Comparison of ENCODE assay signal across 8 cellular contexts in the genomic region with DNA sequence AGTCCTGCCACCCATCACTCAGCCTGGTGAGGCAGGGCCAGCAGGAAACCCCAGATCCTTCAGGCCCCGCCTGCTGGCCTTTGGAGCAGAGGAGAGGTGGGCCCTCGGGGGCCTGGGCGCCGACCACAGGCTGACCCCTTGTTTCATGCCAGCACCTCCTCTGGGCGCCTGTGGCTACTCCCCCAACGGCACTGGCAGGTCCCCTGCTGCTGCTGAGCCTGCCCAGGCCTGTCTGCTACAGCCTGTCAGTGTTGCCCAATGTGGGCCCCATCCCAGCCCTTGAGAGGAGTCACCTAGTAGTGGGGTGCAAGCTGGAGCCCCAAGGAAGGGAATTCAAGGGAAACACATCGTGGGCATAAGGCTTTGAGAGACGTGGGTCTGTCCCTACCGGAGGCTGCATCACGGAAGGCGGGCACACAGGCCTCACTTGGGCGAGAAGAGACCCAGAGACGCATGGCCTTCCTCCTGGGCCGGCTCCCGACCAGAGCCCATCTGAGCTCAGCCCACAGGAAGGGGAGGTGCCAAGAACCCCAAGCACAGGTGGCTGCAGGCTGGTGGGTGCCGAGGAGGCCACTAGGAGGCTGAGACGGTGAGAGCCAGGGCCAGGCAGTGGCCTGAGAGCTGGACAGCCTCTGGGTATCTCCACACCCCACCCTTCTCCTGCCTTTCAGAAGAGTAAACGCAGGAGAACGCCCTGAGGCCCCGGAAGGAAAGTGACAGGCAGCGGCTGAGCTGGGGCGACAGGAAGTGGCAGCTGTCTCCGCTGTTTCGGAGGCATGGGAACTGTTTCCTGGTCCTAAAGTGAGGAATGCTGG. TPM values are rescaled to one million over a fixed set of nuclear protein-coding genes. Genes with fewer than 3 reads are reported as not detected.
DNase-seq lines count a peak whose midpoint lies in the region; ATAC-seq and TF ChIP-seq lines count a peak whose summit lies in the region.

No MANE protein-coding gene starts in this region.

- H3K4me1 ChIP-seq in endodermal cell (ENCODE audit: control insufficient read depth, insufficient read depth, low read length) (peaks cover 23% of the 10 kb centered on the region), thyroid gland (peaks cover 43 to 60% of the 10 kb centered on the region in 2 donors)

- peak; percentile 30 to 72 for DNase-seq in NCI-H524 (lab: John Stamatoyannopoulos, UW)
- DNase-seq in activated CD4-positive, alpha-beta T cell treated with anti-CD3 and anti-CD28 coated beads, Interleukin-2, amount 50 U/mL, for 4 hours = peak; percentile 36 to 39
- peak; percentile 98 for DNase-seq in endodermal cell
- DNase-seq in natural killer cell = peak; percentile 42
- DNase-seq in thyroid gland = peak; percentile 47 to 51

- no peaks in the 10 kb centered on the region for H3K27me3 ChIP-seq in endodermal cell (ENCODE audit: control insufficient read depth, insufficient read depth, low read length, poor library complexity, severe bottlenecking)
- H3K27me3 ChIP-seq in thyroid gland = no peaks in the 10 kb centered on the region

- 76 to 80% methylated on average over 19 to 24 of the region's 24 CpGs for WGBS in endodermal cell (ENCODE audit: insufficient coverage in 1 of 2, insufficient read length in 1 of 2), 2 experiments
- 59 to 62% methylated on average over 15 to 24 of the region's 24 CpGs for WGBS in thyroid gland, 2 donors

- H3K36me3 ChIP-seq in endodermal cell (ENCODE audit: control insufficient read depth, insufficient read depth, low read length) = no peaks in the 10 kb centered on the region
- H3K36me3 ChIP-seq in thyroid gland = no peaks in the 10 kb centered on the region

- H3K4me3 ChIP-seq in endodermal cell (ENCODE audit: low read length) = no peak overlapping the region
- H3K4me3 ChIP-seq in thyroid gland (replicated peaks in 1 of 3) = no peak overlapping the region

- H3K36me3 Mint-ChIP-seq in endodermal cell (ENCODE audit: low read depth) (peaks cover 16% of the 10 kb centered on the region), natural killer cell (no peaks in the 10 kb centered on the region)

- intact Hi-C loops in natural killer cell (cut with micrococcal nuclease) = no loop called here
- intact Hi-C loops in thyroid gland (cut with DNase I) = no loop called here

- H3K4me3 Mint-ChIP-seq in endodermal cell = no peak overlapping the region
- peak overlapping the region; percentile 92 for H3K4me3 Mint-ChIP-seq in natural killer cell

- H3K27ac Mint-ChIP-seq in endodermal cell (peak overlapping the region; percentile 82), natural killer cell (peak overlapping the region; percentile 89 to 97)

- ATAC-seq in GM18498 (IDR thresholded peaks at IDR 0.05; ENCODE audit: unreplicated experiment) (peak; percentile 84), HG02981 (IDR thresholded peaks at IDR 0.05; ENCODE audit: unreplicated experiment) (peak; percentile 85), natural killer cell (peak; percentile 88 to 94 (median 94))

- H3K4me1 Mint-ChIP-seq in endodermal cell = peaks cover 33% of the 10 kb centered on the region
- peaks cover 15 to 25% of the 10 kb centered on the region in 2 donors for H3K4me1 Mint-ChIP-seq in natural killer cell

- no peaks in the 10 kb centered on the region for H3K27me3 Mint-ChIP-seq in endodermal cell (ENCODE audit: insufficient read depth)
- no peaks in the 10 kb centered on the region for H3K27me3 Mint-ChIP-seq in natural killer cell (ENCODE audit: low read depth in 2 of 2)

- no peaks in the 10 kb centered on the region for H3K9me3 Mint-ChIP-seq in endodermal cell
- H3K9me3 Mint-ChIP-seq in natural killer cell = no peaks in the 10 kb centered on the region

- H3K27ac ChIP-seq in 22Rv1 (peak overlapping the region; percentile 97), endodermal cell (ENCODE audit: low read depth, low read length) (no peak overlapping the region), thyroid gland (peak overlapping the region; percentile 4 to 97 (median 72))

- H3K9ac ChIP-seq in endodermal cell (ENCODE audit: extremely low read depth, low read length, poor library complexity, severe bottlenecking) = no peak overlapping the region

- H3K9me3 ChIP-seq in endodermal cell (ENCODE audit: control insufficient read depth, low read length) (no peaks in the 10 kb centered on the region), thyroid gland (no peaks in the 10 kb centered on the region)

- peak; percentile 55 for TF ChIP-seq CTCF in 22Rv1 (IDR thresholded peaks at IDR 0.05)
- TF ChIP-seq CTCF in endodermal cell (conservative IDR thresholded peaks at IDR 0.05) = peak; percentile 79
- TF ChIP-seq CTCF in natural killer cell (IDR thresholded peaks at IDR 0.05) = peak; percentile 31
- TF ChIP-seq CTCF in thyroid gland (IDR thresholded peaks at IDR 0.05) = no peak

- no peak for TF ChIP-seq POLR2A in thyroid gland (IDR thresholded peaks at IDR 0.05)

RNA-seq across cellular contexts. Expression of a gene that starts 8.1 kb away (rescaled TPM):
- total RNA-seq in endodermal cell = 100 to 1,000 TPM; 371 to 498 TPM
- polyA plus RNA-seq in endodermal cell (2013, experiment 1 of 2) = 301 TPM
- 312 TPM for polyA plus RNA-seq in endodermal cell (2013, experiment 2 of 2)
- 10 to 100 TPM; 53.8 to 56.2 (median 54.0) TPM for total RNA-seq in natural killer cell
- 10 to 100 TPM; 23.5 to 92.5 (median 77.3) TPM for total RNA-seq in thyroid gland

RNA-seq across cellular contexts. Expression of a gene that starts 40.5 kb away (rescaled TPM):
- total RNA-seq in endodermal cell (100 to 1,000 TPM in 1 of 2 donors, 10 to 100 TPM in 1; 85.3 to 108 TPM), natural killer cell (100 to 1,000 TPM; 122 to 144 (median 136) TPM), thyroid gland (10 to 100 TPM; 58.7 to 90.5 (median 75.5) TPM)
- polyA plus RNA-seq in endodermal cell (2013, experiment 1 of 2) = 74.8 TPM
- polyA plus RNA-seq in endodermal cell (2013, experiment 2 of 2) = 69.5 TPM

RNA-seq across cellular contexts. Expression of a gene that starts 54.4 kb away (rescaled TPM):
- total RNA-seq in endodermal cell = 100 to 1,000 TPM; 152 to 153 TPM
- 128 TPM for polyA plus RNA-seq in endodermal cell (2013, experiment 1 of 2)
- polyA plus RNA-seq in endodermal cell (2013, experiment 2 of 2) = 119 TPM
- total RNA-seq in natural killer cell = 10 to 100 TPM; 78.9 to 87.6 (median 85.3) TPM
- 100 to 1,000 TPM in 2 of 4 donors, 10 to 100 TPM in 2; 80.1 to 164 (median 102) TPM for total RNA-seq in thyroid gland

RNA-seq across cellular contexts. Expression of a gene that starts 54.5 kb away (rescaled TPM):
- total RNA-seq in endodermal cell (10 to 100 TPM; 46.3 to 54.5 TPM), natural killer cell (10 to 100 TPM; 22.7 to 26.7 (median 23.2) TPM), thyroid gland (10 to 100 TPM; 36.0 to 49.0 (median 38.3) TPM)
- 44.6 TPM for polyA plus RNA-seq in endodermal cell (2013, experiment 1 of 2)
- polyA plus RNA-seq in endodermal cell (2013, experiment 2 of 2) = 43.4 TPM

Comparison
In these comparisons a context has a peak if more than half of its experiments do, and no peak if none do; other contexts are left out.
1. CTCF ChIP-seq: peak in 22Rv1 (single experiment), endodermal cell (single experiment) and natural killer cell (single experiment); none in thyroid gland (0 of 6).
2. DNase-seq: peak in every context shown above with its lines; median percentile 98 in endodermal cell; 51 in NCI-H524; 49 in thyroid gland; 42 in natural killer cell; 38 in activated CD4-positive, alpha-beta T cell treated with anti-CD3 and anti-CD28 coated beads, Interleukin-2, amount 50 U/mL, for 4 hours.
3. Peak in every context shown above with its lines, with median percentiles within 50 percentile points of each other: ATAC-seq.